Comparison of ENCODE assay signal across 10 cellular contexts in the genomic region with DNA sequence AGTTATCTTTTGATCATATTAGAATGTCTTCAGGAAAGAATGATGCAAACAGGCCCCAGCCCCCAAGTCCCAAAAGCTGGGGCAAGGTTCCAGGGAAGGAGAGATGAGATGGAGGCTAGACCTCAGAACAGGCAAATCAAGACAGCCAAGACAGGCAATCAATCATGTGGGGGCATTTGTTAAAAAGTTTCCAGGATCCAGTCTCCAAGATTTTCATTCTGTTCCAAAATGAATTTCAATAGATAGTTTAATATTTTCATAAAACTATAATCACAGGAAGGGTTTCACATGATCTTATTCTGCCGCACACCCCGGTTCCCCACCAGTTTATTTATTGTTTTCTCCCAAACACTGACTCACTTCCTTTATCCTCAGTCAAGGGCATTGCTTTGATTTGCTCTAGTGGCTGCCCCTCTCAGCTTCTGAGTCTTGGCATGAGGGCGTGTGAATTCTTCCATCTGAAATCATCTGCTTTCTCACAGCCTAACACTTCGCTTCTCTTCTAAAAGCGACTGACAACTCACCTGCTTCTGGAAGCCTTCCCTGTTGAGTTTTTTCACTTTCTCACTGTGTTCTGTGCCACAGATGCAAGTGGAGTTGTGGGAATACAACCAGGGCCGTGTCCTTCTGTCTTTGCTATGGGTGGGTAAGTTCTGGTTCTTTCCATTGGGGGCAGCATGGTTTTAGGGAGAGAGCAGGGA. TPM values are rescaled to one million over a fixed set of nuclear protein-coding genes. Genes with fewer than 3 reads are reported as not detected.
A peak's percentile ranks its signal among the peaks of the same experiment; 100 is the strongest.
DNase-seq lines count a peak whose midpoint lies in the region; ATAC-seq and TF ChIP-seq lines count a peak whose summit lies in the region.
"Had no signal": no experiment of that assay in that cellular context is flagged by ENCODE, and none has a peak within 500 bp of the region (broad histone marks: within the 10 kb centered on the region; RNA-seq: fewer than 3 reads in every experiment).

No MANE protein-coding gene starts in this region.

- H3K4me1 ChIP-seq in SJSA1 (replicated peaks): peaks cover 37% of the 10 kb centered on the region
- peaks cover 17% of the 10 kb centered on the region for H3K4me1 ChIP-seq in fibroblast of lung (ENCODE audit: control insufficient read depth, extremely low read depth, insufficient read depth, low read length)
- peaks cover 6% of the 10 kb centered on the region for H3K4me1 ChIP-seq in neuron (ENCODE audit: insufficient read depth, low read length)

- ATAC-seq in HG03354 (IDR thresholded peaks at IDR 0.05; ENCODE audit: poor library complexity, severe bottlenecking, unreplicated experiment): no peak

- H3K27me3 ChIP-seq in SJSA1 (replicated peaks): no peaks in the 10 kb centered on the region
- H3K27me3 ChIP-seq in fibroblast of lung (ENCODE audit: control insufficient read depth, insufficient read depth, low read length): no peaks in the 10 kb centered on the region
- H3K27me3 ChIP-seq in neuron (ENCODE audit: insufficient read depth, low read length): no peaks in the 10 kb centered on the region
- H3K27me3 ChIP-seq: neutrophil had no signal

- no peaks in the 10 kb centered on the region for H3K79me2 ChIP-seq in fibroblast of lung (ENCODE audit: control insufficient read depth, insufficient read depth, low read length)

- H3K4me3 ChIP-seq in AG04449 (ENCODE audit: low read depth, low read length) (no peak overlapping the region), GM12875 (ENCODE audit: low read depth, low read length) (no peak overlapping the region), SJSA1 (0 out of 2 replicates have a peak overlapping the region, but pooled peaks have one; percentile 5), fibroblast of lung (replicated peaks in 1 of 4; ENCODE audit: control extremely low read depth in 1 of 4, insufficient read depth in 1 of 4, low read depth in 3 of 4, low read length in 4 of 4) (no peak overlapping the region), neuron (ENCODE audit: low read length) (no peak overlapping the region)

- CTCF ChIA-PET in AG04449 (lab: Yijun Ruan, JAX): interaction anchor here (0.6 to 7.9 kb wide), 39 partner anchors 8 to 363 kb away, joined by 3 to 154 read pairs (median 5); a partner anchor contains a TSS

- H3K9me3 ChIP-seq in SJSA1 (replicated peaks) (no peaks in the 10 kb centered on the region), fibroblast of lung (ENCODE audit: control insufficient read depth, insufficient read depth, low read depth, low read length) (no peaks in the 10 kb centered on the region), neuron (ENCODE audit: low read length) (no peaks in the 10 kb centered on the region)
- H3K9me3 ChIP-seq: neutrophil had no signal

- TF ChIP-seq CTCF in AG04449 (IDR thresholded peaks at IDR 0.05; ENCODE audit: insufficient read depth, low read length, missing control alignments): peak; percentile 64
- peak; percentile 44; the same call in 1 of the 2 replicates for TF ChIP-seq CTCF in GM12875 (IDR thresholded peaks at IDR 0.05; ENCODE audit: borderline replicate concordance, insufficient read depth, low read depth, low read length)
- TF ChIP-seq CTCF in fibroblast of lung (conservative IDR thresholded peaks at IDR 0.05 in 1 of 2, IDR thresholded peaks at IDR 0.05 in 1 of 2; ENCODE audit: low read depth in 1 of 2, low read length in 2 of 2): peak; percentile 81

- no peaks in the 10 kb centered on the region for H4K20me1 ChIP-seq in fibroblast of lung (ENCODE audit: control insufficient read depth, extremely low read depth, insufficient read depth, low read length)

- peak overlapping the region; percentile 61 for H2AFZ ChIP-seq in fibroblast of lung (ENCODE audit: low read length)
- H2AFZ ChIP-seq in neuron (ENCODE audit: low read depth, low read length): peak overlapping the region; percentile 63

- POLR2A ChIA-PET in AG04449 (lab: Yijun Ruan, JAX): interaction anchor here (0.5 kb wide), 1 partner anchor 153 kb away, joined by 3 read pairs; no protein-coding TSS in a partner anchor

- H3K27ac ChIP-seq in SJSA1 (peak overlapping the region; percentile 55), fibroblast of lung (ENCODE audit: insufficient read depth, low read length) (peak overlapping the region; percentile 15)
- H3K27ac ChIP-seq: HL-60, neutrophil had no signal

- DNase-seq in AG04449 (ENCODE audit: low read depth, low spot score) (peak; percentile 34), SJSA1 (ENCODE audit: low read depth in 1 of 2, low spot score in 2 of 2) (peak; percentile 73 to 90), fibroblast of lung (ENCODE audit: low read depth in 2 of 2) (peak; percentile 78 to 82), NCI-H345 (lab: John Stamatoyannopoulos, UW) (no peak), T-helper 9 cell (no peak)

- H3K9ac ChIP-seq in fibroblast of lung (ENCODE audit: insufficient read depth, low read length): no peak overlapping the region

- peak overlapping the region; percentile 47 for H3K4me2 ChIP-seq in fibroblast of lung (ENCODE audit: extremely low read depth, insufficient read depth, low read length)

- H3K36me3 ChIP-seq in SJSA1: no peaks in the 10 kb centered on the region
- no peaks in the 10 kb centered on the region for H3K36me3 ChIP-seq in fibroblast of lung (ENCODE audit: control insufficient read depth, insufficient read depth, low read length)
- H3K36me3 ChIP-seq in neuron (ENCODE audit: insufficient read depth, low read length): no peaks in the 10 kb centered on the region
- H3K36me3 ChIP-seq: neutrophil had no signal

RNA-seq across cellular contexts. Expression of a gene that starts 12.2 kb away (rescaled TPM):
- total RNA-seq in SJSA1 (2014; rRNA removed; shearing (Covaris generic)): 7.5 and 7.7 TPM in 2 replicates
- 9.8 and 16.3 TPM in 2 replicates for total RNA-seq in fibroblast of lung
- 18.8 and 22.9 TPM in 2 replicates for polyA plus RNA-seq in fibroblast of lung
- 16.4 and 21.0 TPM in 2 replicates for polyA plus RNA-seq in fibroblast of lung (2012)
- 27.2 and 27.3 TPM in 2 replicates for polyA minus RNA-seq in fibroblast of lung (ENCODE audit: low replicate concordance)

RNA-seq across cellular contexts. Expression of a gene that starts 26.4 kb away (rescaled TPM):
- 58.3 and 102 TPM in 2 replicates for total RNA-seq in SJSA1 (2014; rRNA removed; shearing (Covaris generic))
- 37.2 and 87.4 TPM in 2 replicates for total RNA-seq in fibroblast of lung
- 220 and 248 TPM in 2 replicates for polyA plus RNA-seq in fibroblast of lung
- 123 and 144 TPM in 2 replicates for polyA plus RNA-seq in fibroblast of lung (2012)
- polyA minus RNA-seq in fibroblast of lung (ENCODE audit: low replicate concordance): 115 and 178 TPM in 2 replicates

RNA-seq across cellular contexts. Expression of a gene that starts 46.4 kb away (rescaled TPM):
- 0.21 TPM in 1 of 2 replicates, not detected in the other for total RNA-seq in SJSA1 (2014; rRNA removed; shearing (Covaris generic))
- total RNA-seq in fibroblast of lung: not detected in 2 replicates
- polyA plus RNA-seq in fibroblast of lung: 0.08 TPM in 1 of 2 replicates, not detected in the other
- 0.52 and 0.56 TPM in 2 replicates for polyA plus RNA-seq in fibroblast of lung (2012)
- polyA minus RNA-seq in fibroblast of lung (ENCODE audit: low replicate concordance): not detected in 2 replicates

RNA-seq across cellular contexts. Expression of a gene that starts 58.4 kb away (rescaled TPM):
- total RNA-seq in SJSA1 (2014; rRNA removed; shearing (Covaris generic)): 26.8 and 31.0 TPM in 2 replicates
- 20.0 and 28.2 TPM in 2 replicates for total RNA-seq in fibroblast of lung
- polyA plus RNA-seq in fibroblast of lung: 13.3 and 19.7 TPM in 2 replicates
- polyA plus RNA-seq in fibroblast of lung (2012): 22.5 and 32.2 TPM in 2 replicates
- 2.4 and 8.0 TPM in 2 replicates for polyA minus RNA-seq in fibroblast of lung (ENCODE audit: low replicate concordance)

RNA-seq across cellular contexts. Expression of a gene that starts 58.6 kb away (rescaled TPM):
- 33.5 and 34.9 TPM in 2 replicates for total RNA-seq in SJSA1 (2014; rRNA removed; shearing (Covaris generic))
- 29.2 and 31.1 TPM in 2 replicates for total RNA-seq in fibroblast of lung
- polyA plus RNA-seq in fibroblast of lung: 20.0 and 26.4 TPM in 2 replicates
- 16.2 and 21.3 TPM in 2 replicates for polyA plus RNA-seq in fibroblast of lung (2012)
- polyA minus RNA-seq in fibroblast of lung (ENCODE audit: low replicate concordance): 41.7 and 48.2 TPM in 2 replicates

Comparison
In these comparisons a context has a peak if more than half of its experiments do, and no peak if none do; other contexts are left out.
1. DNase-seq: peak in AG04449 (single experiment), SJSA1 (2 of 2) and fibroblast of lung (2 of 2); none in NCI-H345 (single experiment) and T-helper 9 cell (single experiment).
2. Peak in every context shown above with its lines, with median percentiles within 50 percentile points of each other: CTCF ChIP-seq.